ENCODE assay signal across 18 cellular contexts in genomic region chr16:11262915-11263314, GRCh38. TPM values are rescaled to one million over a fixed set of nuclear protein-coding genes. Genes with fewer than 3 reads are reported as not detected.
DNase-seq lines count a peak whose midpoint lies in the region; ATAC-seq and FAIRE-seq lines count a peak whose summit lies in the region.
"Had no signal": no experiment of that assay in that cellular context is flagged by ENCODE, and none has a peak within 500 bp of the region (broad histone marks: within the 10 kb centered on the region; RNA-seq: fewer than 3 reads in every experiment).

No MANE protein-coding gene starts in this region.

- no peak for DNase-seq in activated CD4-positive, alpha-beta T cell treated with anti-CD3 and anti-CD28 coated beads, Interleukin-2, amount 10 ng/mL, durations not matched to agents 24 days and 14 days
- DNase-seq in activated CD4-positive, alpha-beta T cell treated with anti-CD3 and anti-CD28 coated beads, Interleukin-2, amount 50 U/mL, for 48 hours = no peak
- DNase-seq in CD4-positive, CD25-positive, alpha-beta regulatory T cell = no peak
- DNase-seq in T-cell (peak in 1 of 34 experiments; percentile 28), left colon (peak; percentile 52 to 53), iPS-NIHi11 (ENCODE audit: low spot score) (no peak), RCC 7860 (ENCODE audit: low spot score) (no peak)
- DNase-seq in stimulated activated CD8-positive, alpha-beta memory T cell treated with anti-CD3 and anti-CD28 coated beads, Interleukin-4, amount 100 ng/mL, for 48 hours = no peak
- DNase-seq: KBM-7, NCI-H1048, NCI-H2107, NCI-H69, Peyer's patch, SHP77 had no signal

- H3K4me1 ChIP-seq in CD4-positive, CD25-positive, alpha-beta regulatory T cell (ENCODE audit: control insufficient read depth, insufficient read depth, low read length, poor library complexity, severe bottlenecking) = peaks cover 21% of the 10 kb centered on the region
- H3K4me1 ChIP-seq: A549 had no signal

- ATAC-seq in CD4-positive, CD25-positive, alpha-beta regulatory T cell (ENCODE audit: low read depth in 2 of 2) = no peak
- ATAC-seq in T-cell (replicated peaks in 1 of 4) (no peak), left colon (peak; percentile 64)
- ATAC-seq: A549 had no signal

- H3K9me3 ChIP-seq in CD4-positive, CD25-positive, alpha-beta regulatory T cell (ENCODE audit: control insufficient read depth in 2 of 2, low read length in 2 of 2) = no peaks in the 10 kb centered on the region
- H3K9me3 ChIP-seq: A549, Peyer's patch had no signal

- H3K27me3 Mint-ChIP-seq in activated CD4-positive, alpha-beta T cell treated with anti-CD3 and anti-CD28 coated beads, Interleukin-2, amount 10 ng/mL, durations not matched to agents 24 days and 14 days = no peaks in the 10 kb centered on the region
- no peaks in the 10 kb centered on the region for H3K27me3 Mint-ChIP-seq in CD4-positive, CD25-positive, alpha-beta regulatory T cell
- H3K27me3 Mint-ChIP-seq in T-cell = no peaks in the 10 kb centered on the region

- FAIRE-seq in RCC 7860 (lab: Jason Lieb, UNC) = no peak
- FAIRE-seq: A549 had no signal

- intact Hi-C loops in activated CD4-positive, alpha-beta T cell treated with anti-CD3 and anti-CD28 coated beads, Interleukin-2, amount 10 ng/mL, durations not matched to agents 24 days and 14 days (cut with micrococcal nuclease) = loop anchor here (1.0 to 5.0 kb wide), 2 partner anchors 34 to 93 kb away; no protein-coding TSS in a partner anchor
- intact Hi-C loops in left colon (cut with DNase I, micrococcal nuclease) = no loop called here

- CTCF ChIA-PET in T-cell (lab: Charles Lee) = interaction anchor here (1.0 to 1.3 kb wide), 2 partner anchors 8 to 95 kb away, joined by 3 to 5 read pairs; no protein-coding TSS in a partner anchor

- POLR2A ChIA-PET in T-cell (lab: Charles Lee) = interaction anchor here in 1 of 2 donors (1.6 kb wide), 1 partner anchor 38 kb away, joined by 4 read pairs; no protein-coding TSS in a partner anchor

- H3K36me3 ChIP-seq in CD4-positive, CD25-positive, alpha-beta regulatory T cell (ENCODE audit: control insufficient read depth, insufficient read depth, low read length) = no peaks in the 10 kb centered on the region
- H3K36me3 ChIP-seq: Peyer's patch had no signal

- H3K9me3 Mint-ChIP-seq in activated CD4-positive, alpha-beta T cell treated with anti-CD3 and anti-CD28 coated beads, Interleukin-2, amount 10 ng/mL, durations not matched to agents 24 days and 14 days = no peaks in the 10 kb centered on the region
- H3K9me3 Mint-ChIP-seq in CD4-positive, CD25-positive, alpha-beta regulatory T cell = no peaks in the 10 kb centered on the region
- H3K9me3 Mint-ChIP-seq in T-cell = no peaks in the 10 kb centered on the region

- peaks cover 47% of the 10 kb centered on the region for H3K4me1 Mint-ChIP-seq in activated CD4-positive, alpha-beta T cell treated with anti-CD3 and anti-CD28 coated beads, Interleukin-2, amount 10 ng/mL, durations not matched to agents 24 days and 14 days
- peaks cover 5 to 41% (median 19%) of the 10 kb centered on the region in 4 donors for H3K4me1 Mint-ChIP-seq in CD4-positive, CD25-positive, alpha-beta regulatory T cell
- H3K4me1 Mint-ChIP-seq in T-cell = peaks cover 39 to 45% (median 44%) of the 10 kb centered on the region in 3 donors

- no peaks in the 10 kb centered on the region for H3K36me3 Mint-ChIP-seq in activated CD4-positive, alpha-beta T cell treated with anti-CD3 and anti-CD28 coated beads, Interleukin-2, amount 10 ng/mL, durations not matched to agents 24 days and 14 days (ENCODE audit: low read depth)
- no peaks in the 10 kb centered on the region for H3K36me3 Mint-ChIP-seq in CD4-positive, CD25-positive, alpha-beta regulatory T cell
- H3K36me3 Mint-ChIP-seq in T-cell = no peaks in the 10 kb centered on the region
- H3K36me3 Mint-ChIP-seq: CD14-positive monocyte had no signal

- no peak overlapping the region for H3K27ac ChIP-seq in CD4-positive, CD25-positive, alpha-beta regulatory T cell (ENCODE audit: insufficient read depth, low read length, poor library complexity, severe bottlenecking)
- H3K27ac ChIP-seq: A549, HL-60 had no signal

- H3K27ac Mint-ChIP-seq in activated CD4-positive, alpha-beta T cell treated with anti-CD3 and anti-CD28 coated beads, Interleukin-2, amount 10 ng/mL, durations not matched to agents 24 days and 14 days = peak overlapping the region; percentile 23
- H3K27ac Mint-ChIP-seq in CD4-positive, CD25-positive, alpha-beta regulatory T cell = peak overlapping the region in 2 of 3 donors; percentile 70 to 76
- peak overlapping the region; percentile 94 to 95 for H3K27ac Mint-ChIP-seq in T-cell

- H3K27me3 ChIP-seq in CD4-positive, CD25-positive, alpha-beta regulatory T cell (ENCODE audit: control insufficient read depth, insufficient read depth, low read length) = no peaks in the 10 kb centered on the region
- H3K27me3 ChIP-seq: Peyer's patch had no signal

- no peak overlapping the region for H3K4me3 ChIP-seq in CD4-positive, CD25-positive, alpha-beta regulatory T cell (ENCODE audit: low read depth, low read length)
- H3K4me3 ChIP-seq: A549, Peyer's patch had no signal

- H3K4me3 Mint-ChIP-seq in activated CD4-positive, alpha-beta T cell treated with anti-CD3 and anti-CD28 coated beads, Interleukin-2, amount 10 ng/mL, durations not matched to agents 24 days and 14 days = no peak overlapping the region
- H3K4me3 Mint-ChIP-seq in CD4-positive, CD25-positive, alpha-beta regulatory T cell = peak overlapping the region in 1 of 4 donors; percentile 29
- H3K4me3 Mint-ChIP-seq in T-cell = peak overlapping the region in 1 of 3 donors; percentile 14
- H3K4me3 Mint-ChIP-seq: CD14-positive monocyte had no signal

RNA-seq across cellular contexts. Expression of gene TNP2, which starts 6.2 kb away (rescaled TPM):
- total RNA-seq in activated CD4-positive, alpha-beta T cell treated with anti-CD3 and anti-CD28 coated beads, Interleukin-2, amount 10 ng/mL, durations not matched to agents 24 days and 14 days = not detected in 2 replicates
- total RNA-seq in CD4-positive, CD25-positive, alpha-beta regulatory T cell = not detected
- polyA plus RNA-seq in CD4-positive, CD25-positive, alpha-beta regulatory T cell = not detected
- total RNA-seq in T-cell (not detected), left colon (not detected)
- total RNA-seq: H4, Peyer's patch had no signal
- polyA plus RNA-seq: A549, CD14-positive monocyte had no signal

RNA-seq across cellular contexts. Expression of gene SOCS1, which starts 6.9 kb away (rescaled TPM):
- total RNA-seq in activated CD4-positive, alpha-beta T cell treated with anti-CD3 and anti-CD28 coated beads, Interleukin-2, amount 10 ng/mL, durations not matched to agents 24 days and 14 days = 152 and 153 TPM in 2 replicates
- 91.5 TPM for total RNA-seq in CD4-positive, CD25-positive, alpha-beta regulatory T cell
- polyA plus RNA-seq in CD4-positive, CD25-positive, alpha-beta regulatory T cell = 10 to 100 TPM in 2 of 4 donors, 1 to 10 TPM in 2; 8.6 to 15.2 (median 9.7) TPM
- total RNA-seq in T-cell (10 to 100 TPM; 49.2 to 67.2 (median 54.5) TPM), left colon (1 to 10 TPM; 4.7 to 4.9 TPM)

RNA-seq across cellular contexts. Expression of gene PRM3, which starts 10.5 kb away (rescaled TPM):
- not detected in 2 replicates for total RNA-seq in activated CD4-positive, alpha-beta T cell treated with anti-CD3 and anti-CD28 coated beads, Interleukin-2, amount 10 ng/mL, durations not matched to agents 24 days and 14 days
- not detected for total RNA-seq in CD4-positive, CD25-positive, alpha-beta regulatory T cell
- not detected for polyA plus RNA-seq in CD4-positive, CD25-positive, alpha-beta regulatory T cell
- total RNA-seq in T-cell (not detected), left colon (not detected)
- total RNA-seq: H4, Peyer's patch had no signal
- polyA plus RNA-seq: A549, CD14-positive monocyte had no signal

RNA-seq across cellular contexts. Expression of gene PRM2, which starts 13.4 kb away (rescaled TPM):
- total RNA-seq in activated CD4-positive, alpha-beta T cell treated with anti-CD3 and anti-CD28 coated beads, Interleukin-2, amount 10 ng/mL, durations not matched to agents 24 days and 14 days = not detected in 2 replicates
- not detected for total RNA-seq in CD4-positive, CD25-positive, alpha-beta regulatory T cell
- not detected for polyA plus RNA-seq in CD4-positive, CD25-positive, alpha-beta regulatory T cell
- not detected for total RNA-seq in T-cell
- total RNA-seq in left colon = not detected
- total RNA-seq: H4, Peyer's patch had no signal
- polyA plus RNA-seq: A549, CD14-positive monocyte had no signal

RNA-seq across cellular contexts. Expression of gene PRM1, which starts 18.2 kb away (rescaled TPM):
- total RNA-seq in activated CD4-positive, alpha-beta T cell treated with anti-CD3 and anti-CD28 coated beads, Interleukin-2, amount 10 ng/mL, durations not matched to agents 24 days and 14 days = not detected in 2 replicates
- total RNA-seq in CD4-positive, CD25-positive, alpha-beta regulatory T cell = not detected
- not detected for polyA plus RNA-seq in CD4-positive, CD25-positive, alpha-beta regulatory T cell
- total RNA-seq in T-cell = not detected
- not detected for total RNA-seq in left colon
- total RNA-seq: H4, Peyer's patch had no signal
- polyA plus RNA-seq: A549, CD14-positive monocyte had no signal

Comparison
In these comparisons a context has a peak if more than half of its experiments do, and no peak if none do; other contexts are left out.
1. DNase-seq: peak in left colon (2 of 2); none in activated CD4-positive, alpha-beta T cell treated with anti-CD3 and anti-CD28 coated beads, Interleukin-2, amount 10 ng/mL, durations not matched to agents 24 days and 14 days (single experiment), activated CD4-positive, alpha-beta T cell treated with anti-CD3 and anti-CD28 coated beads, Interleukin-2, amount 50 U/mL, for 48 hours (0 of 2), CD4-positive, CD25-positive, alpha-beta regulatory T cell (0 of 3), iPS-NIHi11 (single experiment), RCC 7860 (single experiment) and stimulated activated CD8-positive, alpha-beta memory T cell treated with anti-CD3 and anti-CD28 coated beads, Interleukin-4, amount 100 ng/mL, for 48 hours (single experiment).
2. H3K27ac Mint-ChIP-seq: peak in every context shown above with its lines; median percentile 94 in T-cell; 73 in CD4-positive, CD25-positive, alpha-beta regulatory T cell; 23 in activated CD4-positive, alpha-beta T cell treated with anti-CD3 and anti-CD28 coated beads, Interleukin-2, amount 10 ng/mL, durations not matched to agents 24 days and 14 days.
3. RNA of gene SOCS1, which starts 6.9 kb away (total RNA-seq): 152 to 153 TPM in activated CD4-positive, alpha-beta T cell treated with anti-CD3 and anti-CD28 coated beads, Interleukin-2, amount 10 ng/mL, durations not matched to agents 24 days and 14 days, 91.5 TPM in CD4-positive, CD25-positive, alpha-beta regulatory T cell (single experiment) and 49.2 to 67.2 TPM in T-cell; 4.7 to 4.9 TPM in left colon; every median in the first group is over 4 times any median in the second.